ENCODE assay signal across 21 cellular contexts in genomic region chr6:141024526-141024925, GRCh38.
DNase-seq lines count a peak whose midpoint lies in the region; ATAC-seq and TF ChIP-seq lines count a peak whose summit lies in the region.
"Had no signal": no experiment of that assay in that cellular context is flagged by ENCODE, and none has a peak within 500 bp of the region (broad histone marks: within the 10 kb centered on the region; RNA-seq: fewer than 3 reads in every experiment).

No MANE protein-coding gene starts in this region.

- H3K4me3 ChIP-seq in fibroblast of mammary gland (ENCODE audit: control insufficient read depth, low read depth, low read length) = no peak overlapping the region
- H3K4me3 ChIP-seq: BLaER1, K562, MG63, PC-9, SJCRH30 had no signal

- H3K27ac Mint-ChIP-seq in activated naive CD4-positive, alpha-beta T cell treated with anti-CD3 and anti-CD28 coated beads, Interleukin-2, amount 50 U/mL, for 72 hours = no peak overlapping the region

- H3K36me3 Mint-ChIP-seq in activated naive CD4-positive, alpha-beta T cell treated with anti-CD3 and anti-CD28 coated beads, Interleukin-2, amount 50 U/mL, for 72 hours = no peaks in the 10 kb centered on the region
- H3K36me3 Mint-ChIP-seq: CD4-positive, CD25-positive, alpha-beta regulatory T cell had no signal

- DNase-seq in EH (ENCODE audit: low read depth) = peak; percentile 2
- DNase-seq in M059J (ENCODE audit: low read depth) = peak; percentile 10
- peak; percentile 18 for DNase-seq in fibroblast of mammary gland (ENCODE audit: low read depth)
- peak; percentile 79 to 91 for DNase-seq in lung microvascular endothelial cell (ENCODE audit: low read depth in 2 of 2)
- no peak for DNase-seq in activated naive CD4-positive, alpha-beta T cell treated with anti-CD3 and anti-CD28 coated beads, Interleukin-2, amount 50 U/mL, for 72 hours (ENCODE audit: low spot score in 2 of 2)
- DNase-seq in stimulated activated naive CD8-positive, alpha-beta T cell treated with anti-CD3 and anti-CD28 coated beads, Interleukin-15, Interleukin-2, amounts not matched to agents 100 U/mL and 50 U/mL, for 24 hours = no peak
- DNase-seq in NCI-H748 treated with DMSO at 0.1 percent for 48 hours (lab: John Stamatoyannopoulos, UW) = no peak
- DNase-seq: CD4-positive, CD25-positive, alpha-beta regulatory T cell; Kasumi-1; MG63; NCI-H1417; NCI-H1694; NCI-H2029 treated with DMSO at 0.1 percent for 48 hours; NCI-H446 treated with DMSO at 0.1 percent for 48 hours; NCI-H526; PC-9; SJCRH30 had no signal

- H3K9me3 Mint-ChIP-seq in activated naive CD4-positive, alpha-beta T cell treated with anti-CD3 and anti-CD28 coated beads, Interleukin-2, amount 50 U/mL, for 72 hours = peaks cover 0 to 3% of the 10 kb centered on the region in 2 donors

- no peak for TF ChIP-seq CTCF in fibroblast of mammary gland (conservative IDR thresholded peaks at IDR 0.05; ENCODE audit: control insufficient read depth, insufficient read depth, low read depth, low read length)

- no peak for ATAC-seq in activated naive CD4-positive, alpha-beta T cell treated with anti-CD3 and anti-CD28 coated beads, Interleukin-2, amount 50 U/mL, for 72 hours
- no peak for ATAC-seq in stimulated activated naive CD8-positive, alpha-beta T cell treated with anti-CD3 and anti-CD28 coated beads, Interleukin-15, Interleukin-2, amounts not matched to agents 100 U/mL and 50 U/mL, for 24 hours
- ATAC-seq in HG02571 (IDR thresholded peaks at IDR 0.05; ENCODE audit: unreplicated experiment) = no peak
- ATAC-seq: K562, Right ventricle myocardium inferior had no signal

Comparison
In these comparisons a context has a peak if more than half of its experiments do, and no peak if none do; other contexts are left out.
1. DNase-seq: peak in EH (single experiment), M059J (single experiment), fibroblast of mammary gland (single experiment) and lung microvascular endothelial cell (2 of 2); none in activated naive CD4-positive, alpha-beta T cell treated with anti-CD3 and anti-CD28 coated beads, Interleukin-2, amount 50 U/mL, for 72 hours (0 of 2), stimulated activated naive CD8-positive, alpha-beta T cell treated with anti-CD3 and anti-CD28 coated beads, Interleukin-15, Interleukin-2, amounts not matched to agents 100 U/mL and 50 U/mL, for 24 hours (single experiment) and NCI-H748 treated with DMSO at 0.1 percent for 48 hours (single experiment).